ENCODE assay signal across 2 cellular contexts in the genomic region with DNA sequence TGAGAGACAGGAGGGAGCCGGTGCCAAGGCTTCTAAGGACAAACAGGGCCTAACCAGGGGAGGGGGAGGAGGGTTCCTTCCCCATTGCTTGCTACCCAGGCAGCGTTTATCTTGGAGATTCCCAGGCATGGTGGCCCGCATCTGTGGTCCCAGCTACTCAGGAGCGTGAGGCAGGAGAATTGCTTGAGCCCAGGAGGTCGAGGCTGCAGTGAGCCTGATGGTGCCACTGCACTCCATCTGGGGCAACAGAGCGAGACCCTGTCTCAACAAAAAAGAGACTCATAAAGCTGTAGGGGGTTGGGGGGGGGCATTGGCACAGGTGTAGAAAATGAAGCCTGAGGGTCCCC.
TF ChIP-seq lines count a peak whose summit lies in the region.

No MANE protein-coding gene starts in this region.

TF ChIP-seq in HepG2, 621 proteins besides CTCF, POLR2A, EP300 and RAD21:
- TF ChIP-seq MED8 (CRISPR knock-in tag; IDR thresholded peaks at IDR 0.05; ENCODE audit: insufficient replicate concordance) (no peak), KLF11 (CRISPR knock-in tag; IDR thresholded peaks at IDR 0.05) (no peak), FOXO1 (CRISPR knock-in tag; IDR thresholded peaks at IDR 0.05) (no peak), SNRNP70 (IDR thresholded peaks at IDR 0.05; ENCODE audit: low read depth, low read length) (no peak), ZNF772 (CRISPR knock-in tag; IDR thresholded peaks at IDR 0.05) (0 out of 2 replicates have a peak, but pooled peaks have one; percentile 9)
- TF ChIP-seq, protein P1, sequence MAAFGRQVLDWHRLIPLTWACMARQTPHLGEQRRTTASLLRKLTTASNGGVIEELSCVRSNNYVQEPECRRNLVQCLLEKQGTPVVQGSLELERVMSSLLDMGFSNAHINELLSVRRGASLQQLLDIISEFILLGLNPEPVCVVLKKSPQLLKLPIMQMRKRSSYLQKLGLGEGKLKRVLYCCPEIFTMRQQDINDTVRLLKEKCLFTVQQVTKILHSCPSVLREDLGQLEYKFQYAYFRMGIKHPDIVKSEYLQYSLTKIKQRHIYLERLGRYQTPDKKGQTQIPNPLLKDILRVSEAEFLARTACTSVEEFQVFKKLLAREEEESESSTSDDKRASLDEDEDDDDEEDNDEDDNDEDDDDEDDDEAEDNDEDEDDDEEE (CRISPR knock-in tag; IDR thresholded peaks at IDR 0.05) = 0 out of 2 replicates have a peak, but pooled peaks have one; percentile 6
- TF ChIP-seq, protein P2, sequence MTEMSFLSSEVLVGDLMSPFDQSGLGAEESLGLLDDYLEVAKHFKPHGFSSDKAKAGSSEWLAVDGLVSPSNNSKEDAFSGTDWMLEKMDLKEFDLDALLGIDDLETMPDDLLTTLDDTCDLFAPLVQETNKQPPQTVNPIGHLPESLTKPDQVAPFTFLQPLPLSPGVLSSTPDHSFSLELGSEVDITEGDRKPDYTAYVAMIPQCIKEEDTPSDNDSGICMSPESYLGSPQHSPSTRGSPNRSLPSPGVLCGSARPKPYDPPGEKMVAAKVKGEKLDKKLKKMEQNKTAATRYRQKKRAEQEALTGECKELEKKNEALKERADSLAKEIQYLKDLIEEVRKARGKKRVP (CRISPR knock-in tag; IDR thresholded peaks at IDR 0.05) = no peak
- TF ChIP-seq, protein P3, sequence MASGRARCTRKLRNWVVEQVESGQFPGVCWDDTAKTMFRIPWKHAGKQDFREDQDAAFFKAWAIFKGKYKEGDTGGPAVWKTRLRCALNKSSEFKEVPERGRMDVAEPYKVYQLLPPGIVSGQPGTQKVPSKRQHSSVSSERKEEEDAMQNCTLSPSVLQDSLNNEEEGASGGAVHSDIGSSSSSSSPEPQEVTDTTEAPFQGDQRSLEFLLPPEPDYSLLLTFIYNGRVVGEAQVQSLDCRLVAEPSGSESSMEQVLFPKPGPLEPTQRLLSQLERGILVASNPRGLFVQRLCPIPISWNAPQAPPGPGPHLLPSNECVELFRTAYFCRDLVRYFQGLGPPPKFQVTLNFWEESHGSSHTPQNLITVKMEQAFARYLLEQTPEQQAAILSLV (CRISPR knock-in tag; IDR thresholded peaks at IDR 0.05; ENCODE audit: borderline replicate concordance) = no peak

TF ChIP-seq in endothelial cell of umbilical vein, 7 proteins besides CTCF, POLR2A, EP300 and RAD21:
- TF ChIP-seq JUN (IDR thresholded peaks at IDR 0.05; ENCODE audit: borderline replicate concordance, insufficient read depth, insufficient read length, low read depth) = no peak
- TF ChIP-seq, protein P4, sequence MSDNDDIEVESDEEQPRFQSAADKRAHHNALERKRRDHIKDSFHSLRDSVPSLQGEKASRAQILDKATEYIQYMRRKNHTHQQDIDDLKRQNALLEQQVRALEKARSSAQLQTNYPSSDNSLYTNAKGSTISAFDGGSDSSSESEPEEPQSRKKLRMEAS (IDR thresholded peaks at IDR 0.05; ENCODE audit: insufficient read depth, insufficient read length) = no peak
- no peak for TF ChIP-seq MYC (IDR thresholded peaks at IDR 0.05; ENCODE audit: low read depth, low read length)
- no peak for TF ChIP-seq FOS (IDR thresholded peaks at IDR 0.05; ENCODE audit: borderline replicate concordance, insufficient read depth, low read length)
- TF ChIP-seq POLR2AphosphoS5 (IDR thresholded peaks at IDR 0.05; ENCODE audit: insufficient read depth, low read depth, low read length) = no peak
- TF ChIP-seq GATA2 (IDR thresholded peaks at IDR 0.05; ENCODE audit: insufficient read depth, insufficient read length, low read depth, low read length) = no peak
- TF ChIP-seq EZH2 (IDR thresholded peaks at IDR 0.05; ENCODE audit: borderline replicate concordance, low read depth, low read length, severe bottlenecking) = no peak
